In the genomic region with DNA sequence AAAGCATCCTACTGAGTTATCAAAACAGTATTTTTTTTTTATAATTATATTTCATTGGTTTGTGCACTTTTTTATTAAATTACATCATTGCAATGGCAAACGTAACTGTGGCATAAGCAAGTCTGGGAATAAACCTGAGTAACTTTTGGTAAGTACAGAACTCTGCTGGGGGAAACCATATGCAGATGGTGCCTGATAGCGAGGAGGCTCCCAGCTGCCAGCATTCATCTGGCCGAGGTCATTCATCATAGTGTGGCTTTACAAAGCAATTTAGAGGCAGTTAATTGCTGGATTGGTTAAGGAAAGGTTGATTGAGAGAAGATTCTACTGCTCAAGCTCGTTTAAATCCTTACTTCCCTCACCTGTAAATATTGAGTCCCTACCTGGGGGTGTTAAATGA, we compare ENCODE assay signal across 31 cellular contexts. TPM values are rescaled to one million over a fixed set of nuclear protein-coding genes. Genes with fewer than 3 reads are reported as not detected.
A peak's percentile ranks its signal among the peaks of the same experiment; 100 is the strongest.
DNase-seq lines count a peak whose midpoint lies in the region; TF ChIP-seq lines count a peak whose summit lies in the region.
"Had no signal": no experiment of that assay in that cellular context is flagged by ENCODE, and none has a peak within 500 bp of the region (broad histone marks: within the 10 kb centered on the region; RNA-seq: fewer than 3 reads in every experiment).

No MANE protein-coding gene starts in this region.

- peaks cover 29% of the 10 kb centered on the region for H3K4me1 Mint-ChIP-seq in activated T-helper 2 cell treated with anti-CD3 and anti-CD28 coated beads, Interferon-gamma antibody, Interleukin-2, Interleukin-4, amounts not matched to agents 10 μg/mL and 5 μg/mL and 100 μg/mL, durations not matched to agents 14 hours and 24 hours and 36 hours (ENCODE audit: low read depth)

- no peak overlapping the region for H3K4me3 ChIP-seq in dorsolateral prefrontal cortex
- H3K4me3 ChIP-seq: A549, HAP-1, heart right ventricle, lung, mucosa of descending colon, pancreas, PC-9, smooth muscle cell, upper lobe of left lung had no signal

- peak; percentile 44 for DNase-seq in NCI-H82 (lab: John Stamatoyannopoulos, UW)
- DNase-seq in NCI-H82 treated with DMSO at 0.1 percent for 48 hours (lab: John Stamatoyannopoulos, UW; ENCODE audit: unreplicated experiment): no peak
- DNase-seq in DMS 273 treated with DMSO at 0.1 percent for 48 hours (lab: John Stamatoyannopoulos, UW): peak; percentile 92
- DNase-seq in NCI-H524 treated with DMSO at 0.1 percent for 48 hours (lab: John Stamatoyannopoulos, UW): peak; percentile 70
- peak; percentile 9 for DNase-seq in amniotic epithelial cell (ENCODE audit: low read depth)
- DNase-seq in activated T-helper 2 cell treated with anti-CD3 and anti-CD28 coated beads, Interferon-gamma antibody, Interleukin-2, Interleukin-4, amounts not matched to agents 10 μg/mL and 5 μg/mL and 100 μg/mL, durations not matched to agents 14 hours and 24 hours and 36 hours (ENCODE audit: low spot score): no peak
- no peak for DNase-seq in dorsolateral prefrontal cortex
- DNase-seq in NK-92 (lab: John Stamatoyannopoulos, UW; ENCODE audit: unreplicated experiment): no peak
- DNase-seq: activated CD4-positive, alpha-beta memory T cell treated with anti-CD3 and anti-CD28 coated beads for 36 hours; activated CD8-positive, alpha-beta memory T cell treated with anti-CD3 and anti-CD28 coated beads, Interleukin-2, amount 50 U/mL, for 4 hours; activated effector memory CD4-positive, alpha-beta T cell treated with anti-CD3 and anti-CD28 coated beads, Interleukin-2, amount 50 U/mL, for 16 hours; activated naive CD8-positive, alpha-beta T cell treated with anti-CD3 and anti-CD28 coated beads, Interleukin-2, amount 10 ng/mL, durations not matched to agents 7 days and 5 days; caudate nucleus; cortex of kidney; DMS79; endodermal cell; GDM1; heart right ventricle; kidney glomerular epithelial cell; mucosa of descending colon; NCI-H1092 treated with DMSO at 0.1 percent for 48 hours; NK-92 treated with Interleukin-12 subunit alpha and Interleukin-12 subunit beta, amount 100 ng/mL, for 24 hours; pancreas; PC-9; stimulated activated CD4-positive, alpha-beta T cell treated with anti-CD3 and anti-CD28 coated beads, Interleukin-1b, Interleukin-23, amount 100 ng/mL, for 48 hours; SW 1271; upper lobe of left lung had no signal

- no peaks in the 10 kb centered on the region for H3K27me3 ChIP-seq in dorsolateral prefrontal cortex
- H3K27me3 ChIP-seq: heart right ventricle, pancreas, upper lobe of left lung had no signal

- H3K9me3 Mint-ChIP-seq in activated T-helper 2 cell treated with anti-CD3 and anti-CD28 coated beads, Interferon-gamma antibody, Interleukin-2, Interleukin-4, amounts not matched to agents 10 μg/mL and 5 μg/mL and 100 μg/mL, durations not matched to agents 14 hours and 24 hours and 36 hours: no peaks in the 10 kb centered on the region
- H3K9me3 Mint-ChIP-seq: activated CD4-positive, alpha-beta memory T cell treated with anti-CD3 and anti-CD28 coated beads for 36 hours; activated naive CD8-positive, alpha-beta T cell treated with anti-CD3 and anti-CD28 coated beads, Interleukin-2, amount 10 ng/mL, durations not matched to agents 7 days and 5 days; endodermal cell had no signal

- no peak overlapping the region for H3K27ac Mint-ChIP-seq in activated T-helper 2 cell treated with anti-CD3 and anti-CD28 coated beads, Interferon-gamma antibody, Interleukin-2, Interleukin-4, amounts not matched to agents 10 μg/mL and 5 μg/mL and 100 μg/mL, durations not matched to agents 14 hours and 24 hours and 36 hours
- H3K27ac Mint-ChIP-seq: activated CD4-positive, alpha-beta memory T cell treated with anti-CD3 and anti-CD28 coated beads for 36 hours; activated naive CD8-positive, alpha-beta T cell treated with anti-CD3 and anti-CD28 coated beads, Interleukin-2, amount 10 ng/mL, durations not matched to agents 7 days and 5 days; endodermal cell had no signal

- H3K36me3 Mint-ChIP-seq in activated T-helper 2 cell treated with anti-CD3 and anti-CD28 coated beads, Interferon-gamma antibody, Interleukin-2, Interleukin-4, amounts not matched to agents 10 μg/mL and 5 μg/mL and 100 μg/mL, durations not matched to agents 14 hours and 24 hours and 36 hours (ENCODE audit: low read depth): peaks cover 3% of the 10 kb centered on the region

- no peak for TF ChIP-seq CTCF in dorsolateral prefrontal cortex (IDR thresholded peaks at IDR 0.05 in 54 of 56, conservative IDR thresholded peaks at IDR 0.05 in 2 of 56; ENCODE audit: low read depth in 1 of 56, partially characterized antibody in 56 of 56)

- H3K4me3 Mint-ChIP-seq in activated T-helper 2 cell treated with anti-CD3 and anti-CD28 coated beads, Interferon-gamma antibody, Interleukin-2, Interleukin-4, amounts not matched to agents 10 μg/mL and 5 μg/mL and 100 μg/mL, durations not matched to agents 14 hours and 24 hours and 36 hours (ENCODE audit: low read depth): no peak overlapping the region
- H3K4me3 Mint-ChIP-seq: activated CD4-positive, alpha-beta memory T cell treated with anti-CD3 and anti-CD28 coated beads for 36 hours; activated naive CD8-positive, alpha-beta T cell treated with anti-CD3 and anti-CD28 coated beads, Interleukin-2, amount 10 ng/mL, durations not matched to agents 7 days and 5 days; endodermal cell had no signal

- H3K27ac ChIP-seq in dorsolateral prefrontal cortex: no peak overlapping the region
- H3K27ac ChIP-seq: A549, heart right ventricle, pancreas, PC-9, upper lobe of left lung had no signal

- intact Hi-C loops in activated T-helper 2 cell treated with anti-CD3 and anti-CD28 coated beads, Interferon-gamma antibody, Interleukin-2, Interleukin-4, amounts not matched to agents 10 μg/mL and 5 μg/mL and 100 μg/mL, durations not matched to agents 14 hours and 24 hours and 36 hours (cut with micrococcal nuclease): loop anchor here (5.0 kb wide), 1 partner anchor 370 kb away; no protein-coding TSS in a partner anchor
- intact Hi-C loops in dorsolateral prefrontal cortex (cut with DNase I): no loop called here

- H3K27me3 Mint-ChIP-seq in activated T-helper 2 cell treated with anti-CD3 and anti-CD28 coated beads, Interferon-gamma antibody, Interleukin-2, Interleukin-4, amounts not matched to agents 10 μg/mL and 5 μg/mL and 100 μg/mL, durations not matched to agents 14 hours and 24 hours and 36 hours (ENCODE audit: low read depth): no peaks in the 10 kb centered on the region
- H3K27me3 Mint-ChIP-seq: activated CD4-positive, alpha-beta memory T cell treated with anti-CD3 and anti-CD28 coated beads for 36 hours; activated naive CD8-positive, alpha-beta T cell treated with anti-CD3 and anti-CD28 coated beads, Interleukin-2, amount 10 ng/mL, durations not matched to agents 7 days and 5 days had no signal

RNA-seq across cellular contexts. Expression of a gene that starts 52.6 kb away (rescaled TPM):
- 33.6 and 36.9 TPM in 2 replicates for total RNA-seq in activated T-helper 2 cell treated with anti-CD3 and anti-CD28 coated beads, Interferon-gamma antibody, Interleukin-2, Interleukin-4, amounts not matched to agents 10 μg/mL and 5 μg/mL and 100 μg/mL, durations not matched to agents 14 hours and 24 hours and 36 hours
- 10 to 100 TPM; 19.3 to 43.8 (median 30.8) TPM for total RNA-seq in dorsolateral prefrontal cortex

Comparison
In these comparisons a context has a peak if more than half of its experiments do, and no peak if none do; other contexts are left out.
1. DNase-seq: peak in NCI-H82 (single experiment), DMS 273 treated with DMSO at 0.1 percent for 48 hours (single experiment), NCI-H524 treated with DMSO at 0.1 percent for 48 hours (single experiment) and amniotic epithelial cell (single experiment); none in NCI-H82 treated with DMSO at 0.1 percent for 48 hours (single experiment), activated T-helper 2 cell treated with anti-CD3 and anti-CD28 coated beads, Interferon-gamma antibody, Interleukin-2, Interleukin-4, amounts not matched to agents 10 μg/mL and 5 μg/mL and 100 μg/mL, durations not matched to agents 14 hours and 24 hours and 36 hours (single experiment), dorsolateral prefrontal cortex (0 of 10) and NK-92 (single experiment).